ENCODE assay signal across 12 cellular contexts in genomic region chr3:21216598-21216997, GRCh38.
DNase-seq lines count a peak whose midpoint lies in the region; ATAC-seq and TF ChIP-seq lines count a peak whose summit lies in the region.
"Had no signal": no experiment of that assay in that cellular context is flagged by ENCODE, and none has a peak within 500 bp of the region (broad histone marks: within the 10 kb centered on the region; RNA-seq: fewer than 3 reads in every experiment).

No MANE protein-coding gene starts in this region.

- H3F3A ChIP-seq in GM23338 (replicated peaks; ENCODE audit: low read depth), result no peaks in the 10 kb centered on the region

- H3K27ac Mint-ChIP-seq in GM23338, result no peak overlapping the region
- no peak overlapping the region for H3K27ac Mint-ChIP-seq in glutamatergic neuron (ENCODE audit: unreplicated experiment)

- no peaks in the 10 kb centered on the region for H3K4me1 ChIP-seq in GM23338 (ENCODE audit: insufficient read depth)
- H3K4me1 ChIP-seq in upper lobe of right lung, result no peaks in the 10 kb centered on the region
- H3K4me1 ChIP-seq in body of pancreas, result no peaks in the 10 kb centered on the region
- H3K4me1 ChIP-seq: esophagus squamous epithelium, sigmoid colon had no signal

- 37 to 41% methylated on average over 1 of the region's 1 CpG for WGBS in body of pancreas, 2 donors

- H3K9me2 ChIP-seq in GM23338 (ENCODE audit: insufficient read depth), result no peaks in the 10 kb centered on the region

- DNase-seq in AG09309 (ENCODE audit: low read depth) (no peak), GM23338 (ENCODE audit: low spot score) (peak; percentile 70), SK-N-DZ (ENCODE audit: low spot score) (peak; percentile 12), glutamatergic neuron (no peak), upper lobe of right lung (no peak), mesenteric fat pad (ENCODE audit: low spot score) (no peak), cardiac septum (ENCODE audit: low spot score) (no peak), body of pancreas (no peak)
- DNase-seq: amniotic stem cell, esophagus squamous epithelium, NCI-H2029, sigmoid colon had no signal

- peaks cover 19% of the 10 kb centered on the region for H3K36me3 Mint-ChIP-seq in GM23338 (ENCODE audit: low read depth)
- H3K36me3 Mint-ChIP-seq in glutamatergic neuron (ENCODE audit: unreplicated experiment), result peaks cover 6% of the 10 kb centered on the region

- no peak overlapping the region for H2AFZ ChIP-seq in GM23338

- H3K27me3 ChIP-seq in GM23338 (ENCODE audit: insufficient read depth), result 0 out of 2 replicates have a peak, but pooled peaks cover under 1% of the 10 kb centered on the region
- no peaks in the 10 kb centered on the region for H3K27me3 ChIP-seq in upper lobe of right lung
- no peaks in the 10 kb centered on the region for H3K27me3 ChIP-seq in body of pancreas
- H3K27me3 ChIP-seq: esophagus squamous epithelium, sigmoid colon had no signal

- H3K4me1 Mint-ChIP-seq in GM23338 (no peaks in the 10 kb centered on the region; the same call in 2 of the 3 replicates), glutamatergic neuron (ENCODE audit: low read depth, unreplicated experiment) (no peaks in the 10 kb centered on the region)

- intact Hi-C loops in upper lobe of right lung (cut with DNase I), result no loop called here
- intact Hi-C loops in cardiac septum (cut with DNase I), result no loop called here
- intact Hi-C loops in body of pancreas (cut with DNase I), result no loop called here

- no peaks in the 10 kb centered on the region for H3K79me2 ChIP-seq in GM23338 (replicated peaks; ENCODE audit: insufficient read depth)

- H3K27me3 Mint-ChIP-seq in GM23338 (ENCODE audit: insufficient read depth, low read depth, poor library complexity), result no peaks in the 10 kb centered on the region
- no peaks in the 10 kb centered on the region for H3K27me3 Mint-ChIP-seq in glutamatergic neuron (ENCODE audit: unreplicated experiment)

- no peaks in the 10 kb centered on the region for H3K36me3 ChIP-seq in GM23338 (ENCODE audit: insufficient read depth)
- no peaks in the 10 kb centered on the region for H3K36me3 ChIP-seq in upper lobe of right lung
- H3K36me3 ChIP-seq in body of pancreas (replicated peaks in 1 of 2; ENCODE audit: insufficient read depth in 1 of 2, low read depth in 2 of 2), result no peaks in the 10 kb centered on the region
- H3K36me3 ChIP-seq: esophagus squamous epithelium, sigmoid colon had no signal

- H3K4me3 Mint-ChIP-seq in GM23338, result no peak overlapping the region
- H3K4me3 Mint-ChIP-seq in glutamatergic neuron (ENCODE audit: unreplicated experiment), result no peak overlapping the region

- no peaks in the 10 kb centered on the region for H3K9me3 ChIP-seq in upper lobe of right lung
- peaks cover 0 to 10% (median 0%) of the 10 kb centered on the region in 3 donors for H3K9me3 ChIP-seq in body of pancreas

- H3K27ac ChIP-seq in GM23338 (ENCODE audit: low read depth) (no peak overlapping the region), upper lobe of right lung (no peak overlapping the region), body of pancreas (no peak overlapping the region)
- H3K27ac ChIP-seq: esophagus squamous epithelium, sigmoid colon had no signal

- H3K4me2 ChIP-seq in GM23338, result no peak overlapping the region

- peak; percentile 63 for ATAC-seq in GM23338
- ATAC-seq in upper lobe of right lung, result no peak
- no peak for ATAC-seq in body of pancreas

- TF ChIP-seq CTCF in AG09309 (IDR thresholded peaks at IDR 0.05; ENCODE audit: control insufficient read depth, insufficient read depth, low read depth, low read length, missing control alignments), result peak; percentile 34
- TF ChIP-seq CTCF in GM23338 (conservative IDR thresholded peaks at IDR 0.05; ENCODE audit: low read depth in 2 of 2), result peak; percentile 62 to 79
- peak; percentile 14 for TF ChIP-seq CTCF in glutamatergic neuron (IDR thresholded peaks at IDR 0.05; ENCODE audit: partially characterized antibody, unreplicated experiment)
- TF ChIP-seq CTCF in upper lobe of right lung (IDR thresholded peaks at IDR 0.05), result no peak
- TF ChIP-seq CTCF in body of pancreas (IDR thresholded peaks at IDR 0.05), result no peak

- H3K4me3 ChIP-seq in AG09309 (ENCODE audit: control insufficient read depth, low read depth, low read length) (no peak overlapping the region), GM23338 (no peak overlapping the region), upper lobe of right lung (no peak overlapping the region), body of pancreas (no peak overlapping the region)
- H3K4me3 ChIP-seq: esophagus squamous epithelium, sigmoid colon had no signal

- peaks cover 18% of the 10 kb centered on the region for H3K9me3 Mint-ChIP-seq in GM23338
- peaks cover 1% of the 10 kb centered on the region for H3K9me3 Mint-ChIP-seq in glutamatergic neuron (ENCODE audit: unreplicated experiment)

- no peaks in the 10 kb centered on the region for H4K20me1 ChIP-seq in GM23338 (replicated peaks; ENCODE audit: insufficient read depth)

- no peak for TF ChIP-seq POLR2A in body of pancreas (IDR thresholded peaks at IDR 0.05)

TF ChIP-seq in GM23338, 12 proteins besides CTCF, POLR2A, EP300 and RAD21:
- TF ChIP-seq EZH2 (IDR thresholded peaks at IDR 0.05; ENCODE audit: low read depth, unreplicated experiment) (no peak), ZNF114 (CRISPR knock-in tag; IDR thresholded peaks at IDR 0.05) (no peak), ETS1 (IDR thresholded peaks at IDR 0.05) (no peak), ZNF331 (CRISPR knock-in tag; IDR thresholded peaks at IDR 0.05; ENCODE audit: low read depth) (no peak), EZH2phosphoT487 (IDR thresholded peaks at IDR 0.05; ENCODE audit: unreplicated experiment) (no peak)
TF ChIP-seq in GM23338: peak in this region for 0.

Comparison
In these comparisons a context has a peak if more than half of its experiments do, and no peak if none do; other contexts are left out.
1. DNase-seq: peak in GM23338 (single experiment) and SK-N-DZ (single experiment); none in AG09309 (single experiment), glutamatergic neuron (single experiment), upper lobe of right lung (single experiment), mesenteric fat pad (single experiment), cardiac septum (single experiment) and body of pancreas (0 of 4).
2. CTCF ChIP-seq: peak in AG09309 (single experiment), GM23338 (2 of 2) and glutamatergic neuron (single experiment); none in upper lobe of right lung (single experiment) and body of pancreas (0 of 7).